Comparison of ENCODE assay signal across 30 cellular contexts in genomic region chr2:81078631-81079030, GRCh38.
"Had no signal": no experiment of that assay in that cellular context is flagged by ENCODE, and none has a peak within 500 bp of the region (broad histone marks: within the 10 kb centered on the region; RNA-seq: fewer than 3 reads in every experiment).

No MANE protein-coding gene starts in this region.

- H3K36me3 Mint-ChIP-seq: mesothelial cell of epicardium; naive B cell; neural progenitor cell; stimulated activated memory B cell treated with anti-CD40 and anti-IgM and Interleukin-4, amounts not matched to agents 10 μg/mL and 1 μg/mL and 100 μg/mL, for 72 hours; type B pancreatic cell had no signal

- H3K36me3 ChIP-seq: left lung, lower lobe of right lung, neural progenitor cell, neutrophil, right atrium auricular region, right lobe of liver, tibial nerve, uterus had no signal

- H3K4me3 Mint-ChIP-seq: immature natural killer cell; mesothelial cell of epicardium; naive B cell; natural killer cell; nephron progenitor cell; neural progenitor cell; stimulated activated memory B cell treated with anti-CD40 and anti-IgM and Interleukin-4, amounts not matched to agents 10 μg/mL and 1 μg/mL and 100 μg/mL, for 72 hours; stimulated activated naive CD8-positive, alpha-beta T cell treated with anti-CD3 and anti-CD28 coated beads, Interleukin-15, amount 100 ng/mL, for 72 hours; type B pancreatic cell had no signal

- DNase-seq: hypothalamus; immature natural killer cell; kidney; left colon; left lung; lower lobe of right lung; mammary epithelial cell; mesenchymal stem cell; naive B cell; natural killer cell; nephron progenitor cell; occipital lobe; right lobe of liver; stimulated activated CD4-positive, alpha-beta T cell treated with anti-CD3 and anti-CD28 coated beads, Interleukin-1b, Interleukin-23, amount 100 ng/mL, for 48 hours; stimulated activated CD4-positive, alpha-beta T cell treated with anti-CD3 and anti-CD28 coated beads, Interleukin-2, amount 100 ng/mL, for 48 hours; stimulated activated CD4-positive, alpha-beta T cell treated with anti-CD3 and anti-CD28 coated beads, Interleukin-4, amount 100 ng/mL, for 4 hours; stimulated activated CD8-positive, alpha-beta memory T cell treated with anti-CD3 and anti-CD28 coated beads, Interleukin-4, amount 100 ng/mL, for 48 hours; stimulated activated naive CD4-positive, alpha-beta T cell treated with Interleukin-2 at 50 U/mL for 16 hours; stimulated activated naive CD8-positive, alpha-beta T cell treated with anti-CD3 and anti-CD28 coated beads, Interleukin-15, amount 100 ng/mL, for 72 hours; substantia nigra; uterus had no signal

- H3K27me3 ChIP-seq: left lung, neural progenitor cell, neutrophil, right atrium auricular region, right lobe of liver, tibial nerve, uterus had no signal

- H3K27me3 Mint-ChIP-seq: naive B cell; stimulated activated memory B cell treated with anti-CD40 and anti-IgM and Interleukin-4, amounts not matched to agents 10 μg/mL and 1 μg/mL and 100 μg/mL, for 72 hours; stimulated activated naive CD8-positive, alpha-beta T cell treated with anti-CD3 and anti-CD28 coated beads, Interleukin-15, amount 100 ng/mL, for 72 hours; type B pancreatic cell had no signal

- H3K9ac ChIP-seq: neural progenitor cell, parathyroid adenoma had no signal

- ATAC-seq: left colon; left lung; lower lobe of right lung; natural killer cell; right lobe of liver; stimulated activated memory B cell treated with anti-CD40 and anti-IgM and Interleukin-4, amounts not matched to agents 10 μg/mL and 1 μg/mL and 100 μg/mL, for 72 hours; stimulated activated naive CD8-positive, alpha-beta T cell treated with anti-CD3 and anti-CD28 coated beads, Interleukin-15, amount 100 ng/mL, for 72 hours had no signal

- H3K9me3 ChIP-seq: lower lobe of right lung, neutrophil, right atrium auricular region, right lobe of liver, uterus had no signal

- H3K4me1 ChIP-seq: left lung, lower lobe of right lung, parathyroid adenoma, right atrium auricular region, right lobe of liver, tibial nerve, uterus had no signal

- H3K4me3 ChIP-seq: left lung, lower lobe of right lung, neural progenitor cell, right atrium auricular region, right lobe of liver, smooth muscle cell, tibial nerve, uterus had no signal

- H3K27ac ChIP-seq: left lung, lower lobe of right lung, neural progenitor cell, neutrophil, parathyroid adenoma, right atrium auricular region, right lobe of liver, tibial nerve, uterus had no signal

- H3K9me3 Mint-ChIP-seq: neural progenitor cell, type B pancreatic cell had no signal

- H3K27ac Mint-ChIP-seq: immature natural killer cell; mesothelial cell of epicardium; naive B cell; natural killer cell; neural progenitor cell; stimulated activated memory B cell treated with anti-CD40 and anti-IgM and Interleukin-4, amounts not matched to agents 10 μg/mL and 1 μg/mL and 100 μg/mL, for 72 hours; stimulated activated naive CD8-positive, alpha-beta T cell treated with anti-CD3 and anti-CD28 coated beads, Interleukin-15, amount 100 ng/mL, for 72 hours; type B pancreatic cell had no signal

- H3K4me1 Mint-ChIP-seq: immature natural killer cell; naive B cell; natural killer cell; nephron progenitor cell; stimulated activated memory B cell treated with anti-CD40 and anti-IgM and Interleukin-4, amounts not matched to agents 10 μg/mL and 1 μg/mL and 100 μg/mL, for 72 hours; stimulated activated naive CD8-positive, alpha-beta T cell treated with anti-CD3 and anti-CD28 coated beads, Interleukin-15, amount 100 ng/mL, for 72 hours had no signal
